In genomic region chr17:18922596-18922995, GRCh38 we compare ENCODE assay signal across 9 cellular contexts. TPM values are rescaled to one million over a fixed set of nuclear protein-coding genes. Genes with fewer than 3 reads are reported as not detected.
"Had no signal": no experiment of that assay in that cellular context is flagged by ENCODE, and none has a peak within 500 bp of the region (broad histone marks: within the 10 kb centered on the region; RNA-seq: fewer than 3 reads in every experiment).

No MANE protein-coding gene starts in this region.

RNA-seq across cellular contexts. Expression of gene SLC5A10, which starts 29.4 kb away (rescaled TPM):
- total RNA-seq: activated naive CD4-positive, alpha-beta T cell treated with anti-CD3 and anti-CD28 coated beads, Interleukin-2, amount 50 U/mL, for 72 hours; gastroesophageal sphincter; left ventricle myocardium superior; mammary epithelial cell; osteocyte; progenitor cell of endocrine pancreas; T-helper 2 cell treated with Interferon-gamma antibody and Interleukin-4, amounts not matched to agents 100 ng/mL and 5 ng/mL, for 36 hours; thyroid gland; ureter had no signal
